9 cellular contexts compared by ENCODE assay signal in the genomic region with DNA sequence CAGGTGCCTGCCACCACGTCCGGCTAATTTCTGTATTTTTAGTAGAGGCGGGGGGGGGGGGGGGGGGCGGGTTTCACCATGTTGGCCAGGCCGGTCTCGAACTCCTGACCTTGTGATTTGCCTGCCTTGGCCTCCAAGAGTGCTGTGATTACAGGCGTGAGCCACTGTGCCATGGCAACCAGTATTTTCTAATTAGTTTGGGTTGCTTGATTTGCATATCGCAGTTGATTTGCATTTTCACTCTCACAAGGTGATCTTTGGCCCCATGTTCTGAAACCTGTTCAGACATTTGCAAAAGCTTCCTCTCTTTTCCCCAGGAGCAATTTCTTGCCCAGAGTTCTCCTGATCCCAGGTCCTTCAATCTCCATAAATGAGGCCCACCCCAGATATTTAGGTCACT. TPM values are rescaled to one million over a fixed set of nuclear protein-coding genes. Genes with fewer than 3 reads are reported as not detected.
DNase-seq lines count a peak whose midpoint lies in the region; ATAC-seq and TF ChIP-seq lines count a peak whose summit lies in the region.
"Had no signal": no experiment of that assay in that cellular context is flagged by ENCODE, and none has a peak within 500 bp of the region (broad histone marks: within the 10 kb centered on the region; RNA-seq: fewer than 3 reads in every experiment).

No MANE protein-coding gene starts in this region.

- CTCF ChIA-PET in activated CD4-positive, alpha-beta T cell treated with anti-CD3 and anti-CD28 coated beads for 36 hours (lab: Charles Lee): interaction anchor here (0.5 kb wide), 1 partner anchor 53 kb away, joined by 4 read pairs; no protein-coding TSS in a partner anchor

- intact Hi-C loops in activated CD4-positive, alpha-beta T cell treated with anti-CD3 and anti-CD28 coated beads for 36 hours (cut with DNase I, micrococcal nuclease): loop anchor here (2.0 to 10.0 kb wide), 9 partner anchors 37 to 731 kb away; a partner anchor contains a TSS
- intact Hi-C loops in activated T-helper 1 cell treated with anti-CD3 and anti-CD28 coated beads, Interleukin-12 subunit alpha, Interleukin-12 subunit beta, Interleukin-2, Interleukin-4 antibody, amounts not matched to agents 30 ng/mL and 10 ng/mL and 1 ng/mL, durations not matched to agents 14 hours and 24 hours and 36 hours (cut with micrococcal nuclease): loop anchor here (2.0 to 10.0 kb wide), 3 partner anchors 309 to 541 kb away; a partner anchor contains a TSS
- intact Hi-C loops in spleen (cut with DNase I; ENCODE audit: low total_unique reads): loop anchor here (2.0 kb wide), 1 partner anchor 283 kb away; no protein-coding TSS in a partner anchor

- no peak for ATAC-seq in activated CD4-positive, alpha-beta T cell treated with anti-CD3 and anti-CD28 coated beads for 36 hours
- peak; percentile 21 for ATAC-seq in HG02798 (IDR thresholded peaks at IDR 0.05; ENCODE audit: poor library complexity, unreplicated experiment)

- H3K36me3 ChIP-seq in neural progenitor cell (no peaks in the 10 kb centered on the region), spleen (peaks cover 0 to 40% (median 20%) of the 10 kb centered on the region in 6 donors)

- H3K9me3 ChIP-seq in neural progenitor cell (ENCODE audit: low read depth): no peaks in the 10 kb centered on the region
- no peaks in the 10 kb centered on the region for H3K9me3 ChIP-seq in spleen

- TF ChIP-seq CTCF in neural progenitor cell (IDR thresholded peaks at IDR 0.05): no peak
- no peak for TF ChIP-seq CTCF in spleen (IDR thresholded peaks at IDR 0.05 in 8 of 11, conservative IDR thresholded peaks at IDR 0.05 in 3 of 11)

- 52 to 84% (median 69%) methylated on average over 6 to 8 of the region's 8 CpGs for WGBS in spleen, 5 donors

- peaks cover 5% of the 10 kb centered on the region for H3K4me1 ChIP-seq in neural progenitor cell
- peaks cover 20 to 78% (median 49%) of the 10 kb centered on the region in 6 donors for H3K4me1 ChIP-seq in spleen

- no peak for TF ChIP-seq POLR2A in spleen (IDR thresholded peaks at IDR 0.05)

- POLR2A ChIA-PET in activated CD4-positive, alpha-beta T cell treated with anti-CD3 and anti-CD28 coated beads for 36 hours (lab: Charles Lee): interaction anchor here (0.6 to 0.7 kb wide), 2 partner anchors 11 to 226 kb away, joined by 5 to 8 read pairs; no protein-coding TSS in a partner anchor

- no peaks in the 10 kb centered on the region for H4K20me1 ChIP-seq in neural progenitor cell (ENCODE audit: low read depth)

- H3K4me2 ChIP-seq in neural progenitor cell: no peak overlapping the region

- H3K4me3 Mint-ChIP-seq in activated CD4-positive, alpha-beta T cell treated with anti-CD3 and anti-CD28 coated beads for 36 hours: peak overlapping the region; percentile 94
- H3K4me3 Mint-ChIP-seq in activated T-helper 1 cell treated with anti-CD3 and anti-CD28 coated beads, Interleukin-12 subunit alpha, Interleukin-12 subunit beta, Interleukin-2, Interleukin-4 antibody, amounts not matched to agents 30 ng/mL and 10 ng/mL and 1 ng/mL, durations not matched to agents 14 hours and 24 hours and 36 hours: peak overlapping the region; percentile 99
- H3K4me3 Mint-ChIP-seq in neural progenitor cell: peak overlapping the region; percentile 94

- H3K27me3 Mint-ChIP-seq in activated CD4-positive, alpha-beta T cell treated with anti-CD3 and anti-CD28 coated beads for 36 hours: no peaks in the 10 kb centered on the region
- H3K27me3 Mint-ChIP-seq in activated T-helper 1 cell treated with anti-CD3 and anti-CD28 coated beads, Interleukin-12 subunit alpha, Interleukin-12 subunit beta, Interleukin-2, Interleukin-4 antibody, amounts not matched to agents 30 ng/mL and 10 ng/mL and 1 ng/mL, durations not matched to agents 14 hours and 24 hours and 36 hours (ENCODE audit: insufficient read depth): no peaks in the 10 kb centered on the region
- peaks cover 3% of the 10 kb centered on the region for H3K27me3 Mint-ChIP-seq in neural progenitor cell (ENCODE audit: insufficient read depth, low read depth)

- peak overlapping the region; percentile 38 for H3K27ac Mint-ChIP-seq in activated CD4-positive, alpha-beta T cell treated with anti-CD3 and anti-CD28 coated beads for 36 hours
- H3K27ac Mint-ChIP-seq in activated T-helper 1 cell treated with anti-CD3 and anti-CD28 coated beads, Interleukin-12 subunit alpha, Interleukin-12 subunit beta, Interleukin-2, Interleukin-4 antibody, amounts not matched to agents 30 ng/mL and 10 ng/mL and 1 ng/mL, durations not matched to agents 14 hours and 24 hours and 36 hours: peak overlapping the region; percentile 99
- no peak overlapping the region for H3K27ac Mint-ChIP-seq in neural progenitor cell

- DNase-seq in activated CD4-positive, alpha-beta T cell treated with anti-CD3 and anti-CD28 coated beads for 36 hours: no peak
- no peak for DNase-seq in activated CD4-positive, alpha-beta T cell treated with anti-CD3 and anti-CD28 coated beads, Interleukin-2, amount 50 U/mL, for 4 hours
- no peak for DNase-seq in activated T-helper 1 cell treated with anti-CD3 and anti-CD28 coated beads, Interleukin-12 subunit alpha, Interleukin-12 subunit beta, Interleukin-2, Interleukin-4 antibody, amounts not matched to agents 30 ng/mL and 10 ng/mL and 1 ng/mL, durations not matched to agents 14 hours and 24 hours and 36 hours (ENCODE audit: low spot score)
- DNase-seq in neural progenitor cell (ENCODE audit: low spot score) (no peak), DMS153 treated with DMSO at 0.1 percent for 48 hours (lab: John Stamatoyannopoulos, UW; ENCODE audit: unreplicated experiment) (no peak), dedifferentiated amniotic fluid mesenchymal stem cell (ENCODE audit: extremely low spot score) (no peak), spleen (no peak)
- DNase-seq: KG1 had no signal

- peaks cover 12% of the 10 kb centered on the region for H3K36me3 Mint-ChIP-seq in activated CD4-positive, alpha-beta T cell treated with anti-CD3 and anti-CD28 coated beads for 36 hours (ENCODE audit: low read depth)
- peaks cover 10% of the 10 kb centered on the region for H3K36me3 Mint-ChIP-seq in activated T-helper 1 cell treated with anti-CD3 and anti-CD28 coated beads, Interleukin-12 subunit alpha, Interleukin-12 subunit beta, Interleukin-2, Interleukin-4 antibody, amounts not matched to agents 30 ng/mL and 10 ng/mL and 1 ng/mL, durations not matched to agents 14 hours and 24 hours and 36 hours (ENCODE audit: low read depth)
- peaks cover 5% of the 10 kb centered on the region for H3K36me3 Mint-ChIP-seq in neural progenitor cell

- no peaks in the 10 kb centered on the region for H3K9me3 Mint-ChIP-seq in activated CD4-positive, alpha-beta T cell treated with anti-CD3 and anti-CD28 coated beads for 36 hours (ENCODE audit: low read depth)
- no peaks in the 10 kb centered on the region for H3K9me3 Mint-ChIP-seq in activated T-helper 1 cell treated with anti-CD3 and anti-CD28 coated beads, Interleukin-12 subunit alpha, Interleukin-12 subunit beta, Interleukin-2, Interleukin-4 antibody, amounts not matched to agents 30 ng/mL and 10 ng/mL and 1 ng/mL, durations not matched to agents 14 hours and 24 hours and 36 hours
- no peaks in the 10 kb centered on the region for H3K9me3 Mint-ChIP-seq in neural progenitor cell

- H3K9ac ChIP-seq in neural progenitor cell: no peak overlapping the region

- no peak overlapping the region for H3K4me3 ChIP-seq in neural progenitor cell
- peak overlapping the region in 4 of 8 donors; percentile 85 to 92 (median 88) for H3K4me3 ChIP-seq in spleen

- H3K79me2 ChIP-seq in neural progenitor cell (ENCODE audit: low read depth): no peaks in the 10 kb centered on the region

- H3F3A ChIP-seq in neural progenitor cell (ENCODE audit: low read depth): peaks cover 12% of the 10 kb centered on the region

- no peak overlapping the region for H2AFZ ChIP-seq in neural progenitor cell (replicated peaks)

- H3K27me3 ChIP-seq in neural progenitor cell (peaks cover 11% of the 10 kb centered on the region), spleen (replicated peaks in 1 of 7) (no peaks in the 10 kb centered on the region)

- peaks cover 24% of the 10 kb centered on the region for H3K4me1 Mint-ChIP-seq in activated CD4-positive, alpha-beta T cell treated with anti-CD3 and anti-CD28 coated beads for 36 hours
- H3K4me1 Mint-ChIP-seq in activated T-helper 1 cell treated with anti-CD3 and anti-CD28 coated beads, Interleukin-12 subunit alpha, Interleukin-12 subunit beta, Interleukin-2, Interleukin-4 antibody, amounts not matched to agents 30 ng/mL and 10 ng/mL and 1 ng/mL, durations not matched to agents 14 hours and 24 hours and 36 hours (ENCODE audit: low read depth): peaks cover 39% of the 10 kb centered on the region
- peaks cover 18% of the 10 kb centered on the region for H3K4me1 Mint-ChIP-seq in neural progenitor cell

- H3K27ac ChIP-seq in neural progenitor cell: no peak overlapping the region
- peak overlapping the region in 4 of 8 donors; percentile 91 to 94 (median 92) for H3K27ac ChIP-seq in spleen

RNA-seq across cellular contexts. Expression of a gene that starts 1.7 kb away (rescaled TPM):
- total RNA-seq in activated CD4-positive, alpha-beta T cell treated with anti-CD3 and anti-CD28 coated beads for 36 hours: 10 to 100 TPM; 29.4 TPM
- total RNA-seq in activated T-helper 1 cell treated with anti-CD3 and anti-CD28 coated beads, Interleukin-12 subunit alpha, Interleukin-12 subunit beta, Interleukin-2, Interleukin-4 antibody, amounts not matched to agents 30 ng/mL and 10 ng/mL and 1 ng/mL, durations not matched to agents 14 hours and 24 hours and 36 hours: 41.3 and 44.1 TPM in 2 replicates
- total RNA-seq in neural progenitor cell (ENCODE audit: low replicate concordance) (17.3 and 18.2 TPM in 2 replicates), spleen (10 to 100 TPM; 38.5 to 51.7 (median 42.1) TPM)
- polyA plus RNA-seq in spleen: 10 to 100 TPM; 27.9 to 42.2 (median 41.0) TPM

RNA-seq across cellular contexts. Expression of a gene that starts 57.8 kb away (rescaled TPM):
- total RNA-seq in activated CD4-positive, alpha-beta T cell treated with anti-CD3 and anti-CD28 coated beads for 36 hours: 10 to 100 TPM; 21.7 to 35.8 TPM
- 36.6 and 39.2 TPM in 2 replicates for total RNA-seq in activated T-helper 1 cell treated with anti-CD3 and anti-CD28 coated beads, Interleukin-12 subunit alpha, Interleukin-12 subunit beta, Interleukin-2, Interleukin-4 antibody, amounts not matched to agents 30 ng/mL and 10 ng/mL and 1 ng/mL, durations not matched to agents 14 hours and 24 hours and 36 hours
- total RNA-seq in neural progenitor cell (ENCODE audit: low replicate concordance): 29.3 and 33.8 TPM in 2 replicates
- 10 to 100 TPM; 23.6 to 38.0 (median 33.7) TPM for total RNA-seq in spleen
- 1 to 10 TPM; 5.8 to 9.3 (median 6.8) TPM for polyA plus RNA-seq in spleen
